In genomic region chr7:14973712-14974428, GRCh38 we compare ENCODE assay signal across 16 cellular contexts.
DNase-seq lines count a peak whose midpoint lies in the region; ATAC-seq and TF ChIP-seq lines count a peak whose summit lies in the region.
"Had no signal": no experiment of that assay in that cellular context is flagged by ENCODE, and none has a peak within 500 bp of the region (broad histone marks: within the 10 kb centered on the region; RNA-seq: fewer than 3 reads in every experiment).

No MANE protein-coding gene starts in this region.

- H3K4me1 ChIP-seq in mesenchymal stem cell (ENCODE audit: control insufficient read depth, insufficient read depth, low read depth, low read length) (no peaks in the 10 kb centered on the region), tibial nerve (no peaks in the 10 kb centered on the region)

- CTCF ChIA-PET in Calu3 (lab: Charles Lee): no interaction called here

- no peak overlapping the region for H4K8ac ChIP-seq in mesenchymal stem cell (ENCODE audit: low read length)

- no peak overlapping the region for H3K9ac ChIP-seq in mesenchymal stem cell (ENCODE audit: low read length)
- H3K9ac ChIP-seq: BLaER1 treated with 17β-estradiol and CSF1 and Interleukin-3, amounts not matched to agents 10 nM and 100 nM had no signal

- H3K4me1 Mint-ChIP-seq in stimulated activated memory B cell treated with anti-CD40 and anti-IgM and Interleukin-4, amounts not matched to agents 10 μg/mL and 1 μg/mL and 100 μg/mL, for 72 hours: no peaks in the 10 kb centered on the region
- H3K4me1 Mint-ChIP-seq in Calu3 (ENCODE audit: low read depth, unreplicated experiment): peaks cover 9% of the 10 kb centered on the region
- H3K4me1 Mint-ChIP-seq: natural killer cell had no signal

- H2BK5ac ChIP-seq in mesenchymal stem cell (ENCODE audit: low read depth, low read length, poor library complexity, severe bottlenecking): no peak overlapping the region

- no peak overlapping the region for H2BK15ac ChIP-seq in mesenchymal stem cell (ENCODE audit: low read depth, poor library complexity, severe bottlenecking)

- H3K36me3 Mint-ChIP-seq in stimulated activated memory B cell treated with anti-CD40 and anti-IgM and Interleukin-4, amounts not matched to agents 10 μg/mL and 1 μg/mL and 100 μg/mL, for 72 hours: no peaks in the 10 kb centered on the region
- no peaks in the 10 kb centered on the region for H3K36me3 Mint-ChIP-seq in Calu3 (ENCODE audit: insufficient read depth, unreplicated experiment)

- H3K9me3 ChIP-seq in mesenchymal stem cell (ENCODE audit: control insufficient read depth, low read length) (no peaks in the 10 kb centered on the region), tibial nerve (no peaks in the 10 kb centered on the region)
- H3K9me3 ChIP-seq: BLaER1 treated with 17β-estradiol and CSF1 and Interleukin-3, amounts not matched to agents 10 nM and 100 nM had no signal

- no peak for TF ChIP-seq POLR2A in tibial nerve (IDR thresholded peaks at IDR 0.05)

- ATAC-seq in GM18868 (IDR thresholded peaks at IDR 0.05; ENCODE audit: unreplicated experiment) (peak; percentile 70), HG02610 (IDR thresholded peaks at IDR 0.05; ENCODE audit: unreplicated experiment) (peak; percentile 64)
- no peak for ATAC-seq in stimulated activated memory B cell treated with anti-CD40 and anti-IgM and Interleukin-4, amounts not matched to agents 10 μg/mL and 1 μg/mL and 100 μg/mL, for 72 hours
- ATAC-seq: natural killer cell had no signal

- H2BK12ac ChIP-seq in mesenchymal stem cell (ENCODE audit: low read length in 2 of 2): no peak overlapping the region

- H3K27me3 Mint-ChIP-seq in stimulated activated memory B cell treated with anti-CD40 and anti-IgM and Interleukin-4, amounts not matched to agents 10 μg/mL and 1 μg/mL and 100 μg/mL, for 72 hours: no peaks in the 10 kb centered on the region
- no peaks in the 10 kb centered on the region for H3K27me3 Mint-ChIP-seq in Calu3 (ENCODE audit: unreplicated experiment)

- no peak overlapping the region for H3K18ac ChIP-seq in mesenchymal stem cell (ENCODE audit: low read depth in 1 of 2, low read length in 2 of 2)

- no peak overlapping the region for H3K4ac ChIP-seq in mesenchymal stem cell (ENCODE audit: low read depth in 1 of 2, low read length in 2 of 2)

- no peak overlapping the region for H2AFZ ChIP-seq in mesenchymal stem cell (ENCODE audit: low read depth, low read length)

- no peak overlapping the region for H3K27ac Mint-ChIP-seq in stimulated activated memory B cell treated with anti-CD40 and anti-IgM and Interleukin-4, amounts not matched to agents 10 μg/mL and 1 μg/mL and 100 μg/mL, for 72 hours
- H3K27ac Mint-ChIP-seq in Calu3 (ENCODE audit: unreplicated experiment): no peak overlapping the region
- H3K27ac Mint-ChIP-seq: natural killer cell had no signal

- no TSS peak for BruUV-seq in Calu3 (replicated peaks; lab: Mats Ljungman, UMichigan)

- H3K36me3 ChIP-seq in mesenchymal stem cell (ENCODE audit: control insufficient read depth in 1 of 2, insufficient read depth in 2 of 2, low read depth in 1 of 2, low read length in 2 of 2) (no peaks in the 10 kb centered on the region), tibial nerve (no peaks in the 10 kb centered on the region)
- H3K36me3 ChIP-seq: BLaER1 treated with 17β-estradiol and CSF1 and Interleukin-3, amounts not matched to agents 10 nM and 100 nM had no signal

- H3K4me3 ChIP-seq in mesenchymal stem cell (ENCODE audit: insufficient read depth in 1 of 2, low read depth in 1 of 2, low read length in 2 of 2): no peak overlapping the region
- H3K4me3 ChIP-seq in tibial nerve: no peak overlapping the region
- H3K4me3 ChIP-seq: BLaER1 treated with 17β-estradiol and CSF1 and Interleukin-3, amounts not matched to agents 10 nM and 100 nM had no signal

- no peak overlapping the region for H4K91ac ChIP-seq in mesenchymal stem cell (ENCODE audit: low read length)

- DNase-seq in NCI-H69 (lab: John Stamatoyannopoulos, UW) (peak; percentile 27), mesenchymal stem cell (peak; percentile 14), NCI-H1930 (lab: John Stamatoyannopoulos, UW) (no peak), Calu3 (no peak), tibial nerve (ENCODE audit: low spot score in 2 of 2) (no peak)
- DNase-seq: activated CD4-positive, CD25-positive, alpha-beta regulatory T cell; foreskin fibroblast; natural killer cell; NCI-H1105; NCI-H526; RPMI8226; T-helper 1 cell had no signal

- no peak for TF ChIP-seq CTCF in Calu3 (IDR thresholded peaks at IDR 0.05; ENCODE audit: unreplicated experiment)
- no peak for TF ChIP-seq CTCF in tibial nerve (IDR thresholded peaks at IDR 0.05)

- H2BK120ac ChIP-seq in mesenchymal stem cell (ENCODE audit: low read depth, low read length): no peak overlapping the region

- no peak overlapping the region for H2AK5ac ChIP-seq in mesenchymal stem cell (ENCODE audit: low read length, severe bottlenecking)

- H3K14ac ChIP-seq in mesenchymal stem cell (ENCODE audit: low read length in 2 of 2): no peak overlapping the region

- H3K4me3 Mint-ChIP-seq in stimulated activated memory B cell treated with anti-CD40 and anti-IgM and Interleukin-4, amounts not matched to agents 10 μg/mL and 1 μg/mL and 100 μg/mL, for 72 hours: no peak overlapping the region
- H3K4me3 Mint-ChIP-seq in Calu3 (ENCODE audit: low read depth, unreplicated experiment): no peak overlapping the region
- H3K4me3 Mint-ChIP-seq: natural killer cell had no signal

- H3K4me2 ChIP-seq in mesenchymal stem cell (ENCODE audit: low read length, poor library complexity, severe bottlenecking): no peak overlapping the region

- intact Hi-C loops in Calu3 (cut with micrococcal nuclease; ENCODE audit: unreplicated experiment): no loop called here

- no CpG with 5 or more reads among the region's 3 CpGs for WGBS in mesenchymal stem cell
- WGBS in tibial nerve, 2 donors: 57 to 64% methylated on average over 3 of the region's 3 CpGs

- H3K27me3 ChIP-seq in mesenchymal stem cell (ENCODE audit: control insufficient read depth in 1 of 2, insufficient read depth in 1 of 2, low read length in 2 of 2) (no peaks in the 10 kb centered on the region), tibial nerve (no peaks in the 10 kb centered on the region)
- H3K27me3 ChIP-seq: BLaER1 treated with 17β-estradiol and CSF1 and Interleukin-3, amounts not matched to agents 10 nM and 100 nM had no signal

- TF ChIP-seq EP300 in tibial nerve (IDR thresholded peaks at IDR 0.05): no peak

- H3K23ac ChIP-seq in mesenchymal stem cell (ENCODE audit: low read length in 2 of 2): no peak overlapping the region

- H3K27ac ChIP-seq in mesenchymal stem cell (ENCODE audit: low read length, poor library complexity, severe bottlenecking) (no peak overlapping the region), tibial nerve (no peak overlapping the region)

- no peaks in the 10 kb centered on the region for H3K79me1 ChIP-seq in mesenchymal stem cell (replicated peaks; ENCODE audit: low read length, poor library complexity, severe bottlenecking)

- no peaks in the 10 kb centered on the region for H3K9me3 Mint-ChIP-seq in stimulated activated memory B cell treated with anti-CD40 and anti-IgM and Interleukin-4, amounts not matched to agents 10 μg/mL and 1 μg/mL and 100 μg/mL, for 72 hours
- no peaks in the 10 kb centered on the region for H3K9me3 Mint-ChIP-seq in Calu3 (ENCODE audit: low read depth, unreplicated experiment)

Comparison
In these comparisons a context has a peak if more than half of its experiments do, and no peak if none do; other contexts are left out.
1. DNase-seq: peak in NCI-H69 (single experiment) and mesenchymal stem cell (single experiment); none in NCI-H1930 (0 of 2), Calu3 (single experiment) and tibial nerve (0 of 2).